In the genomic region with DNA sequence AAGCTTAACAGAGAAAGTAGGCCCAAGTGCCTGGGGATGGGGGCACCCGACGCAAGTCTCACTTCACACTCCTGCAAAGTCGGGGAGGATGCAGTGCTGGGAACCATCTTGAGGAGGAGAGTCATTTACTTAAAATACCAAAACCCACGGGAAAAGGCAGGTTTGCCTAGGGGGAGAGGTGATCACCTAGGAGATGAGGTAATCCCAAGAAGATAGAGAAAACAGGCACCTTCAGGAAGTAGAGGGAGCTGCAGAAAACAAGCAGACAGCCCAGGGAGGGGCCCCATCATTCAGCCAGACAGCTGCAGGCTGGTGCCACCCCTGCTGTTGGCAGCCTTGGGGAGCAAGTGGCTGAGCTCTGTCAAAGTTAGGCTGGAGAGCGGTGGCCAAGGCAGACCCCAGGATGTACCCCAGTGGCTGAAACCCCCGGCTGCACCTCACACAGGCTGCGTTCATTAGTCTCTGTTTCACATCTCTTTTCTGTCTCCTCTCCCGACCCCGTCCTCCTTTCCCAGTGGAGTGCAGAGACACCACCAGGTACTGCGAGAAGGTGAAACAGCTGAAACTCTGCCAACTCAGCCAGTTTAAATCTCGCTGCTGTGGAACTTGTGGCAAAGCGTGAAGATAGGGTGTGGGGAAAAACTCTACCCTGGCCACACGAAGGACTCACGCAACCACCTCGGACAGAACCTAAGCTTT, we compare ENCODE assay signal across 21 cellular contexts.
"Had no signal": no experiment of that assay in that cellular context is flagged by ENCODE, and none has a peak within 500 bp of the region (broad histone marks: within the 10 kb centered on the region; RNA-seq: fewer than 3 reads in every experiment).

No MANE protein-coding gene starts in this region.

- H3K4me1 ChIP-seq: right lobe of liver, suprapubic skin had no signal

- H3K4me3 Mint-ChIP-seq: activated CD4-positive, alpha-beta memory T cell treated with anti-CD3 and anti-CD28 coated beads, Interleukin-2, amount 10 ng/mL, durations not matched to agents 7 days and 5 days; activated CD4-positive, alpha-beta T cell treated with anti-CD3 and anti-CD28 coated beads for 36 hours; activated CD8-positive, alpha-beta memory T cell treated with anti-CD3 and anti-CD28 coated beads, Interleukin-2, amount 10 ng/mL, durations not matched to agents 7 days and 5 days; activated naive CD8-positive, alpha-beta T cell treated with anti-CD3 and anti-CD28 coated beads for 36 hours; naive thymus-derived CD4-positive, alpha-beta T cell; stimulated activated naive CD8-positive, alpha-beta T cell treated with anti-CD3 and anti-CD28 coated beads, Interleukin-15, amount 100 ng/mL, for 72 hours had no signal

- H3K9me3 ChIP-seq: right lobe of liver, suprapubic skin had no signal

- ATAC-seq: activated CD4-positive, alpha-beta T cell treated with anti-CD3 and anti-CD28 coated beads for 36 hours; activated CD8-positive, alpha-beta memory T cell treated with anti-CD3 and anti-CD28 coated beads, Interleukin-2, amount 10 ng/mL, durations not matched to agents 7 days and 5 days; left ventricle myocardium superior; naive thymus-derived CD4-positive, alpha-beta T cell; right lobe of liver had no signal

- H3K27me3 ChIP-seq: dorsolateral prefrontal cortex, right lobe of liver, suprapubic skin had no signal

- H3K9me3 Mint-ChIP-seq: activated CD4-positive, alpha-beta memory T cell treated with anti-CD3 and anti-CD28 coated beads, Interleukin-2, amount 10 ng/mL, durations not matched to agents 7 days and 5 days; activated naive CD8-positive, alpha-beta T cell treated with anti-CD3 and anti-CD28 coated beads for 36 hours; stimulated activated naive CD8-positive, alpha-beta T cell treated with anti-CD3 and anti-CD28 coated beads, Interleukin-15, amount 100 ng/mL, for 72 hours had no signal

- H3K4me3 ChIP-seq: dorsolateral prefrontal cortex, right lobe of liver, suprapubic skin had no signal

- H3K27ac Mint-ChIP-seq: activated CD4-positive, alpha-beta memory T cell treated with anti-CD3 and anti-CD28 coated beads, Interleukin-2, amount 10 ng/mL, durations not matched to agents 7 days and 5 days; activated CD4-positive, alpha-beta T cell treated with anti-CD3 and anti-CD28 coated beads for 36 hours; activated CD8-positive, alpha-beta memory T cell treated with anti-CD3 and anti-CD28 coated beads, Interleukin-2, amount 10 ng/mL, durations not matched to agents 7 days and 5 days; activated naive CD8-positive, alpha-beta T cell treated with anti-CD3 and anti-CD28 coated beads for 36 hours; naive thymus-derived CD4-positive, alpha-beta T cell; stimulated activated naive CD8-positive, alpha-beta T cell treated with anti-CD3 and anti-CD28 coated beads, Interleukin-15, amount 100 ng/mL, for 72 hours had no signal

- FAIRE-seq: frontal cortex, small intestine had no signal

- H3K36me3 ChIP-seq: right lobe of liver, suprapubic skin had no signal

- H3K4me1 Mint-ChIP-seq: activated CD4-positive, alpha-beta memory T cell treated with anti-CD3 and anti-CD28 coated beads, Interleukin-2, amount 10 ng/mL, durations not matched to agents 7 days and 5 days; activated CD4-positive, alpha-beta T cell treated with anti-CD3 and anti-CD28 coated beads for 36 hours; activated CD8-positive, alpha-beta memory T cell treated with anti-CD3 and anti-CD28 coated beads, Interleukin-2, amount 10 ng/mL, durations not matched to agents 7 days and 5 days; activated naive CD8-positive, alpha-beta T cell treated with anti-CD3 and anti-CD28 coated beads for 36 hours; naive thymus-derived CD4-positive, alpha-beta T cell; stimulated activated naive CD8-positive, alpha-beta T cell treated with anti-CD3 and anti-CD28 coated beads, Interleukin-15, amount 100 ng/mL, for 72 hours had no signal

- DNase-seq: activated CD4-positive, alpha-beta memory T cell treated with anti-CD3 and anti-CD28 coated beads, Interleukin-2, amount 10 ng/mL, durations not matched to agents 7 days and 5 days; activated CD4-positive, alpha-beta T cell treated with anti-CD3 and anti-CD28 coated beads for 36 hours; activated CD8-positive, alpha-beta memory T cell treated with anti-CD3 and anti-CD28 coated beads, Interleukin-2, amount 10 ng/mL, durations not matched to agents 7 days and 5 days; activated naive CD4-positive, alpha-beta T cell; activated naive CD8-positive, alpha-beta T cell treated with anti-CD3 and anti-CD28 coated beads for 36 hours; amniotic stem cell; dorsolateral prefrontal cortex; head of caudate nucleus; kidney glomerular epithelial cell; left ventricle myocardium superior; naive thymus-derived CD4-positive, alpha-beta T cell; right lobe of liver; small intestine; stimulated activated CD4-positive, alpha-beta T cell treated with anti-CD3 and anti-CD28 coated beads, Interleukin-15, amount 100 ng/mL, for 24 hours; stimulated activated CD4-positive, alpha-beta T cell treated with anti-CD3 and anti-CD28 coated beads, Interleukin-4, amount 100 ng/mL, for 1 hour; stimulated activated naive CD8-positive, alpha-beta T cell treated with anti-CD3 and anti-CD28 coated beads, Interleukin-15, amount 100 ng/mL, for 72 hours; SW 1271; T-helper 2 cell; trophoblast cell had no signal

- H3K36me3 Mint-ChIP-seq: activated CD8-positive, alpha-beta memory T cell treated with anti-CD3 and anti-CD28 coated beads, Interleukin-2, amount 10 ng/mL, durations not matched to agents 7 days and 5 days; activated naive CD8-positive, alpha-beta T cell treated with anti-CD3 and anti-CD28 coated beads for 36 hours; naive thymus-derived CD4-positive, alpha-beta T cell had no signal

- H3K27ac ChIP-seq: dorsolateral prefrontal cortex, right lobe of liver, suprapubic skin had no signal
